8 cellular contexts compared by ENCODE assay signal in the genomic region with DNA sequence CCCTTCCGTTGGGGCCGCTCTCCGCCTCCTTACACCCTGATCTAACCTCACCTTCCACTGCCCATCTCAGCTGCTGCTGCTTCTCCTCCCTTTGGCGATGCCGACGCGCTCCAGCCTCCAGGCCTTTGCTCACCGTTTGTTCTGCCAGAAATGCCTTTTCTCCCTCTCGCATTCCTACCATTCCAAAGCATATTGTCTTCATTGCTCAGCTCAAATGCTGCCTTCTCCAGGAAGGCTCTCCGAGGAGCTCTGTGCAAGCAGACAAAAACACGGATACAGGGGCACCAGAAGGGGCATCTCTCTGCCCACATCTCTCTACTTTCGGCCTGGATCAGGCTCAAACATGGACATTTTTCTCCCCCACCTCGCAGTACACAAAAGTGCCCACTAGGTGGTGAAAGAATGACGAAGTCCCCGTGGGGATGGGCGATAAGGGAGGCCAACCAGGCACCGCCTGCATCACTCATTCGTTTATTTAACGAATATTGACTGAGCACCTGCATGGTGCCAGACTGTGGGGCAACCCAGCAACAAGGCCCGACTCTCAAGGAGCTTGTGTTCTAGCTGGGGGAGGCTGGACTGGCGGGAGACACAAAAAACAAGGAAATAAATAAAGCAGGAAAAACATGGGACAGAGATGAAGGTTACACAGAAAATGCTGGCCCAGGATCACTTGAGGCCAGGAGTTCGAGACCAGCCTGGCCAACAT. TPM values are rescaled to one million over a fixed set of nuclear protein-coding genes. Genes with fewer than 3 reads are reported as not detected.
DNase-seq lines count a peak whose midpoint lies in the region; ATAC-seq and TF ChIP-seq lines count a peak whose summit lies in the region.

No MANE protein-coding gene starts in this region.

- CTCF ChIA-PET in activated CD4-positive, alpha-beta T cell treated with anti-CD3 and anti-CD28 coated beads, Interleukin-2, amount 10 ng/mL, durations not matched to agents 7 days and 5 days (lab: Charles Lee) = interaction anchor here (0.6 to 1.7 kb wide), 6 partner anchors 8 to 168 kb away, joined by 3 to 5 read pairs (median 4); a partner anchor contains a TSS

- no peaks in the 10 kb centered on the region for H3K36me3 ChIP-seq in H7 (replicated peaks; ENCODE audit: control insufficient read depth, insufficient read depth, low read length)
- H3K36me3 ChIP-seq in lower lobe of right lung = no peaks in the 10 kb centered on the region

- peaks cover 2% of the 10 kb centered on the region for H3K27me3 Mint-ChIP-seq in activated CD4-positive, alpha-beta T cell treated with anti-CD3 and anti-CD28 coated beads, Interleukin-2, amount 10 ng/mL, durations not matched to agents 7 days and 5 days

- H3K4me3 ChIP-seq in H7 (ENCODE audit: insufficient read depth, low read depth, low read length) (no peak overlapping the region), lower lobe of right lung (no peak overlapping the region)

- peak; percentile 84 for TF ChIP-seq CTCF in lower lobe of right lung (IDR thresholded peaks at IDR 0.05)

- H3K27me3 ChIP-seq in H7 (ENCODE audit: control insufficient read depth, insufficient read depth, low read length) (0 out of 2 replicates have a peak, but pooled peaks cover 2% of the 10 kb centered on the region), lower lobe of right lung (ENCODE audit: low read depth) (no peaks in the 10 kb centered on the region)

- intact Hi-C loops in lower lobe of right lung (cut with DNase I) = no loop called here

- peak; percentile 83 to 84 for ATAC-seq in lower lobe of right lung
- ATAC-seq in GM18870 (IDR thresholded peaks at IDR 0.05; ENCODE audit: unreplicated experiment) = no peak

- peak overlapping the region; percentile 33 for H3K27ac ChIP-seq in lower lobe of right lung

- no peaks in the 10 kb centered on the region for H3K9me3 ChIP-seq in lower lobe of right lung

- POLR2A ChIA-PET in activated CD4-positive, alpha-beta T cell treated with anti-CD3 and anti-CD28 coated beads, Interleukin-2, amount 10 ng/mL, durations not matched to agents 7 days and 5 days (lab: Charles Lee) = no interaction called here

- DNase-seq in C1 segment of cervical spinal cord (lab: John Stamatoyannopoulos, UW) (peak in 10 of 14 donors; percentile 7 to 64 (median 48)), H7 (peak; percentile 85), NCI-H2227 (lab: John Stamatoyannopoulos, UW; ENCODE audit: unreplicated experiment) (peak; percentile 86), dermis blood vessel endothelial cell (peak; percentile 83), lower lobe of right lung (peak; percentile 70)
- DNase-seq in activated CD4-positive, alpha-beta T cell treated with anti-CD3 and anti-CD28 coated beads, Interleukin-2, amount 10 ng/mL, durations not matched to agents 7 days and 5 days = peak; percentile 83
- peak; percentile 40 to 61 (median 60) for DNase-seq in stimulated activated CD4-positive, alpha-beta T cell treated with anti-CD3 and anti-CD28 coated beads, TNF-alpha, amount 100 ng/mL, for 4 hours (ENCODE audit: low read depth in 3 of 3)

- no peak overlapping the region for H3K4me3 Mint-ChIP-seq in activated CD4-positive, alpha-beta T cell treated with anti-CD3 and anti-CD28 coated beads, Interleukin-2, amount 10 ng/mL, durations not matched to agents 7 days and 5 days

- H3K4me1 Mint-ChIP-seq in activated CD4-positive, alpha-beta T cell treated with anti-CD3 and anti-CD28 coated beads, Interleukin-2, amount 10 ng/mL, durations not matched to agents 7 days and 5 days = peaks cover 8% of the 10 kb centered on the region

- H3K36me3 Mint-ChIP-seq in activated CD4-positive, alpha-beta T cell treated with anti-CD3 and anti-CD28 coated beads, Interleukin-2, amount 10 ng/mL, durations not matched to agents 7 days and 5 days (ENCODE audit: low read depth) = no peaks in the 10 kb centered on the region

- H3K27ac Mint-ChIP-seq in activated CD4-positive, alpha-beta T cell treated with anti-CD3 and anti-CD28 coated beads, Interleukin-2, amount 10 ng/mL, durations not matched to agents 7 days and 5 days = no peak overlapping the region

- H3K9me3 Mint-ChIP-seq in activated CD4-positive, alpha-beta T cell treated with anti-CD3 and anti-CD28 coated beads, Interleukin-2, amount 10 ng/mL, durations not matched to agents 7 days and 5 days = no peaks in the 10 kb centered on the region

- H3K4me1 ChIP-seq in lower lobe of right lung = peaks cover 12% of the 10 kb centered on the region

RNA-seq across cellular contexts. Expression of a gene that starts 7.3 kb away (rescaled TPM):
- 151 and 170 TPM in 2 replicates for total RNA-seq in H7 (2014; rRNA removed; shearing (Covaris generic))
- 10 to 100 TPM; 49.8 to 53.7 TPM for total RNA-seq in activated CD4-positive, alpha-beta T cell treated with anti-CD3 and anti-CD28 coated beads, Interleukin-2, amount 10 ng/mL, durations not matched to agents 7 days and 5 days
- total RNA-seq in dermis blood vessel endothelial cell = 113 and 174 TPM in 2 replicates
- 64.8 TPM for total RNA-seq in lower lobe of right lung

RNA-seq across cellular contexts. Expression of a gene that starts 50.1 kb away (rescaled TPM):
- total RNA-seq in H7 (2014; rRNA removed; shearing (Covaris generic)) = 15.6 and 18.3 TPM in 2 replicates
- total RNA-seq in activated CD4-positive, alpha-beta T cell treated with anti-CD3 and anti-CD28 coated beads, Interleukin-2, amount 10 ng/mL, durations not matched to agents 7 days and 5 days = 10 to 100 TPM; 10.0 to 10.2 TPM
- 13.1 and 14.4 TPM in 2 replicates for total RNA-seq in dermis blood vessel endothelial cell
- total RNA-seq in lower lobe of right lung = 9.2 TPM
